In genomic region chr18:62365420-62365819, GRCh38 we compare ENCODE assay signal across 23 cellular contexts. TPM values are rescaled to one million over a fixed set of nuclear protein-coding genes. Genes with fewer than 3 reads are reported as not detected.
DNase-seq lines count a peak whose midpoint lies in the region; ATAC-seq and TF ChIP-seq lines count a peak whose summit lies in the region.
"Had no signal": no experiment of that assay in that cellular context is flagged by ENCODE, and none has a peak within 500 bp of the region (broad histone marks: within the 10 kb centered on the region; RNA-seq: fewer than 3 reads in every experiment).

No MANE protein-coding gene starts in this region.

- no peaks in the 10 kb centered on the region for H3K36me3 ChIP-seq in DOHH2 (ENCODE audit: control insufficient read depth, low read length)
- no peaks in the 10 kb centered on the region for H3K36me3 ChIP-seq in Loucy (ENCODE audit: insufficient read depth, low read length)
- H3K36me3 ChIP-seq: esophagus squamous epithelium, left ventricle myocardium inferior had no signal

- H3K9ac ChIP-seq in Loucy (ENCODE audit: low read depth, low read length, poor library complexity, severe bottlenecking), result no peak overlapping the region
- H3K9ac ChIP-seq: SK-N-SH had no signal

- TF ChIP-seq CTCF in DOHH2 (IDR thresholded peaks at IDR 0.05; ENCODE audit: low read depth, low read length, poor library complexity, severe bottlenecking) (no peak), Loucy (conservative IDR thresholded peaks at IDR 0.05; ENCODE audit: low read length) (no peak)

- POLR2A ChIA-PET in activated CD4-positive, alpha-beta T cell treated with anti-CD3 and anti-CD28 coated beads for 36 hours (lab: Charles Lee), result no interaction called here

- H3K4me3 ChIP-seq in DOHH2 (ENCODE audit: low read length), result no peak overlapping the region
- no peak overlapping the region for H3K4me3 ChIP-seq in Loucy (ENCODE audit: low read length, poor library complexity, severe bottlenecking)
- H3K4me3 ChIP-seq: esophagus squamous epithelium, left ventricle myocardium inferior, skin epidermis had no signal

- peaks cover 42% of the 10 kb centered on the region for H3K4me1 ChIP-seq in DOHH2 (ENCODE audit: control insufficient read depth, low read length)
- H3K4me1 ChIP-seq in Loucy (ENCODE audit: insufficient read depth, low read length, poor library complexity, severe bottlenecking), result peaks cover 5% of the 10 kb centered on the region
- H3K4me1 ChIP-seq: esophagus squamous epithelium, left ventricle myocardium inferior had no signal

- H3K9me3 ChIP-seq in DOHH2 (ENCODE audit: control insufficient read depth, insufficient read depth, low read length) (no peaks in the 10 kb centered on the region), Loucy (ENCODE audit: insufficient read depth, low read depth, low read length) (no peaks in the 10 kb centered on the region)
- H3K9me3 ChIP-seq: esophagus squamous epithelium, left ventricle myocardium inferior, SK-N-SH had no signal

- CTCF ChIA-PET in activated CD4-positive, alpha-beta T cell treated with anti-CD3 and anti-CD28 coated beads for 36 hours (lab: Charles Lee), result no interaction called here

- peak overlapping the region; percentile 17 for H3K27ac Mint-ChIP-seq in activated CD4-positive, alpha-beta T cell treated with anti-CD3 and anti-CD28 coated beads for 36 hours
- H3K27ac Mint-ChIP-seq in activated naive CD8-positive, alpha-beta T cell treated with anti-CD3 and anti-CD28 coated beads for 36 hours, result peak overlapping the region; percentile 76
- H3K27ac Mint-ChIP-seq: CD8-positive, alpha-beta T cell; endodermal cell; H9; naive B cell had no signal

- DNase-seq in activated CD4-positive, alpha-beta T cell treated with anti-CD3 and anti-CD28 coated beads for 36 hours, result peak; percentile 27
- DNase-seq in activated CD4-positive, alpha-beta T cell treated with anti-CD3 and anti-CD28 coated beads, Interleukin-2, amount 50 U/mL, for 48 hours, result no peak
- no peak for DNase-seq in activated naive CD8-positive, alpha-beta T cell treated with anti-CD3 and anti-CD28 coated beads for 36 hours
- DNase-seq in hippocampal formation (lab: John Stamatoyannopoulos, UW) (no peak), OCI-M1 (lab: John Stamatoyannopoulos, UW) (no peak)
- DNase-seq: activated gamma-delta T cell; amniotic stem cell; CD8-positive, alpha-beta T cell; cortex of kidney; DMS153; endodermal cell; esophagus squamous epithelium; H9; Kasumi-1; left ventricle myocardium inferior; naive B cell; NCI-H1105; NCI-H1930; SK-N-SH had no signal

- H3K27ac ChIP-seq in DOHH2 (ENCODE audit: low read depth, low read length), result peak overlapping the region; percentile 17; the same call in 1 of the 2 replicates
- H3K27ac ChIP-seq: esophagus squamous epithelium, left ventricle myocardium inferior, skin epidermis had no signal

- H3K9me2 ChIP-seq in DOHH2 (replicated peaks; ENCODE audit: control insufficient read depth, low read length), result no peaks in the 10 kb centered on the region
- H3K9me2 ChIP-seq in Loucy (replicated peaks; ENCODE audit: low read depth, low read length), result no peaks in the 10 kb centered on the region
- H3K9me2 ChIP-seq: SK-N-SH had no signal

- H3K4me2 ChIP-seq in DOHH2 (ENCODE audit: low read length), result peak overlapping the region; percentile 35
- H3K4me2 ChIP-seq in Loucy (ENCODE audit: low read depth, low read length, poor library complexity, severe bottlenecking), result no peak overlapping the region
- H3K4me2 ChIP-seq: SK-N-SH had no signal

- H4K20me1 ChIP-seq in DOHH2 (ENCODE audit: control insufficient read depth, insufficient read depth, low read depth, low read length), result no peaks in the 10 kb centered on the region
- no peaks in the 10 kb centered on the region for H4K20me1 ChIP-seq in Loucy (ENCODE audit: insufficient read depth, low read length, poor library complexity, severe bottlenecking)

- intact Hi-C loops in activated CD4-positive, alpha-beta T cell treated with anti-CD3 and anti-CD28 coated beads for 36 hours (cut with DNase I, micrococcal nuclease), result loop anchor here in 1 of 2 experiments (5.0 kb wide), 1 partner anchor 38 kb away; the partner anchor contains the start of gene TNFRSF11A

- H3K9me3 Mint-ChIP-seq in activated CD4-positive, alpha-beta T cell treated with anti-CD3 and anti-CD28 coated beads for 36 hours (ENCODE audit: low read depth), result no peaks in the 10 kb centered on the region
- H3K9me3 Mint-ChIP-seq in activated naive CD8-positive, alpha-beta T cell treated with anti-CD3 and anti-CD28 coated beads for 36 hours, result no peaks in the 10 kb centered on the region
- H3K9me3 Mint-ChIP-seq: CD8-positive, alpha-beta T cell; endodermal cell; H9; naive B cell had no signal

- H3K36me3 Mint-ChIP-seq in activated CD4-positive, alpha-beta T cell treated with anti-CD3 and anti-CD28 coated beads for 36 hours (ENCODE audit: low read depth), result peaks cover 2% of the 10 kb centered on the region
- peaks cover 5% of the 10 kb centered on the region for H3K36me3 Mint-ChIP-seq in activated naive CD8-positive, alpha-beta T cell treated with anti-CD3 and anti-CD28 coated beads for 36 hours
- H3K36me3 Mint-ChIP-seq: CD8-positive, alpha-beta T cell; naive B cell had no signal

- H3K27me3 ChIP-seq in DOHH2 (ENCODE audit: control insufficient read depth, low read length) (no peaks in the 10 kb centered on the region), Loucy (ENCODE audit: insufficient read depth, low read length, poor library complexity, severe bottlenecking) (no peaks in the 10 kb centered on the region)
- H3K27me3 ChIP-seq: esophagus squamous epithelium had no signal

- peaks cover 22% of the 10 kb centered on the region for H3K4me1 Mint-ChIP-seq in activated CD4-positive, alpha-beta T cell treated with anti-CD3 and anti-CD28 coated beads for 36 hours
- H3K4me1 Mint-ChIP-seq in activated naive CD8-positive, alpha-beta T cell treated with anti-CD3 and anti-CD28 coated beads for 36 hours, result peaks cover 16% of the 10 kb centered on the region
- H3K4me1 Mint-ChIP-seq: naive B cell had no signal

- H3K79me2 ChIP-seq in DOHH2 (ENCODE audit: control insufficient read depth, low read length), result no peaks in the 10 kb centered on the region
- H3K79me2 ChIP-seq in Loucy (ENCODE audit: insufficient read depth, low read length), result no peaks in the 10 kb centered on the region

- peak; percentile 81 for ATAC-seq in activated CD4-positive, alpha-beta T cell treated with anti-CD3 and anti-CD28 coated beads for 36 hours
- ATAC-seq in GM21576 (IDR thresholded peaks at IDR 0.05; ENCODE audit: unreplicated experiment), result no peak
- ATAC-seq: CD8-positive, alpha-beta T cell had no signal

- no peaks in the 10 kb centered on the region for H3F3A ChIP-seq in DOHH2 (ENCODE audit: control insufficient read depth, insufficient read depth)
- no peaks in the 10 kb centered on the region for H3F3A ChIP-seq in Loucy (ENCODE audit: low read depth)

- H2AFZ ChIP-seq in Loucy (ENCODE audit: low read length), result peak overlapping the region; percentile 92

- H3K27me3 Mint-ChIP-seq in activated CD4-positive, alpha-beta T cell treated with anti-CD3 and anti-CD28 coated beads for 36 hours, result peaks cover 5% of the 10 kb centered on the region
- H3K27me3 Mint-ChIP-seq in activated naive CD8-positive, alpha-beta T cell treated with anti-CD3 and anti-CD28 coated beads for 36 hours, result no peaks in the 10 kb centered on the region
- H3K27me3 Mint-ChIP-seq: naive B cell had no signal

- H3K4me3 Mint-ChIP-seq in activated CD4-positive, alpha-beta T cell treated with anti-CD3 and anti-CD28 coated beads for 36 hours, result no peak overlapping the region
- H3K4me3 Mint-ChIP-seq in activated naive CD8-positive, alpha-beta T cell treated with anti-CD3 and anti-CD28 coated beads for 36 hours, result no peak overlapping the region
- H3K4me3 Mint-ChIP-seq: CD8-positive, alpha-beta T cell; endodermal cell; H9; naive B cell had no signal

RNA-seq across cellular contexts. Expression of gene TNFRSF11A, which starts 40.3 kb away (rescaled TPM):
- 1 to 10 TPM; 6.9 to 9.3 TPM for total RNA-seq in activated CD4-positive, alpha-beta T cell treated with anti-CD3 and anti-CD28 coated beads for 36 hours
- total RNA-seq in activated naive CD8-positive, alpha-beta T cell treated with anti-CD3 and anti-CD28 coated beads for 36 hours, result 1 to 10 TPM; 2.4 to 2.7 TPM
